ENCODE assay signal across 2 cellular contexts in genomic region chr15:73050561-73051297, GRCh38.
TF ChIP-seq lines count a peak whose summit lies in the region.

No MANE protein-coding gene starts in this region.

TF ChIP-seq in SK-N-SH, 30 proteins besides CTCF, POLR2A, EP300 and RAD21 (continued from another document):
- no peak for TF ChIP-seq IRF3 (IDR thresholded peaks at IDR 0.05; ENCODE audit: low read depth, low read length)
TF ChIP-seq in SK-N-SH: peak in this region for 0.

TF ChIP-seq in SK-N-SH treated with all-trans-retinoic acid at 6 μM for 48 hours, 23 proteins besides CTCF, POLR2A, EP300 and RAD21 (continued from another document):
- TF ChIP-seq PATZ1 (CRISPR knock-in tag; IDR thresholded peaks at IDR 0.05; ENCODE audit: borderline replicate concordance) (no peak), ARNTL (CRISPR knock-in tag; IDR thresholded peaks at IDR 0.05; ENCODE audit: borderline replicate concordance, low read depth) (no peak), ZNF565 (CRISPR knock-in tag; conservative IDR thresholded peaks at IDR 0.05; ENCODE audit: low read depth) (no peak), OSR1 (CRISPR knock-in tag; IDR thresholded peaks at IDR 0.05) (no peak)
